Comparison of ENCODE assay signal across 10 cellular contexts in genomic region chr5:173742432-173742816, GRCh38.
DNase-seq lines count a peak whose midpoint lies in the region; ATAC-seq and TF ChIP-seq lines count a peak whose summit lies in the region.
"Had no signal": no experiment of that assay in that cellular context is flagged by ENCODE, and none has a peak within 500 bp of the region (broad histone marks: within the 10 kb centered on the region; RNA-seq: fewer than 3 reads in every experiment).

No MANE protein-coding gene starts in this region.

- no peak overlapping the region for H3K4me2 ChIP-seq in SK-N-SH

- no peaks in the 10 kb centered on the region for H3K79me2 ChIP-seq in SK-N-SH (ENCODE audit: insufficient read depth)

- TF ChIP-seq POLR2A in GM18505 (IDR thresholded peaks at IDR 0.05; ENCODE audit: borderline replicate concordance, extremely low read depth, insufficient read depth, insufficient read length), result no peak
- TF ChIP-seq POLR2A in gastroesophageal sphincter (IDR thresholded peaks at IDR 0.05), result no peak

- no peak overlapping the region for H3K27ac Mint-ChIP-seq in activated T-helper 17 cell treated with anti-CD3 and anti-CD28 coated beads, Interleukin-2, amount 50 U/mL, for 72 hours

- H3K9ac ChIP-seq in SK-N-SH, result no peak overlapping the region

- no peaks in the 10 kb centered on the region for H3F3A ChIP-seq in SK-N-SH (replicated peaks; ENCODE audit: insufficient read depth)

- TF ChIP-seq RAD21 in SK-N-SH (IDR thresholded peaks at IDR 0.05; ENCODE audit: low read length), result no peak

- H3K4me3 Mint-ChIP-seq in activated T-helper 17 cell treated with anti-CD3 and anti-CD28 coated beads, Interleukin-2, amount 50 U/mL, for 72 hours, result no peak overlapping the region

- no peaks in the 10 kb centered on the region for H4K20me1 ChIP-seq in SK-N-SH (ENCODE audit: insufficient read depth)

- H2AFZ ChIP-seq in SK-N-SH (ENCODE audit: low read depth), result no peak overlapping the region

- H3K27me3 Mint-ChIP-seq in activated T-helper 17 cell treated with anti-CD3 and anti-CD28 coated beads, Interleukin-2, amount 50 U/mL, for 72 hours, result peaks cover 3% of the 10 kb centered on the region

- H3K4me3 ChIP-seq in gastroesophageal sphincter (no peak overlapping the region), SK-N-SH (ENCODE audit: low read depth in 2 of 2, low read length in 1 of 2) (no peak overlapping the region)

- H3K9me3 ChIP-seq in gastroesophageal sphincter, result no peaks in the 10 kb centered on the region
- no peaks in the 10 kb centered on the region for H3K9me3 ChIP-seq in SK-N-SH

- H3K36me3 ChIP-seq in gastroesophageal sphincter (no peaks in the 10 kb centered on the region), SK-N-SH (replicated peaks in 1 of 2; ENCODE audit: control insufficient read depth in 1 of 2, insufficient read depth in 2 of 2, low read length in 1 of 2) (no peaks in the 10 kb centered on the region)

- POLR2A ChIA-PET in SK-N-SH (lab: Yijun Ruan, JAX), result no interaction called here

- H3K36me3 Mint-ChIP-seq in activated T-helper 17 cell treated with anti-CD3 and anti-CD28 coated beads, Interleukin-2, amount 50 U/mL, for 72 hours (ENCODE audit: low read depth), result no peaks in the 10 kb centered on the region

- peaks cover 13% of the 10 kb centered on the region for H3K27me3 ChIP-seq in gastroesophageal sphincter
- H3K27me3 ChIP-seq in SK-N-SH (ENCODE audit: insufficient read depth), result no peaks in the 10 kb centered on the region

- peak; percentile 58 for ATAC-seq in GM18505 (IDR thresholded peaks at IDR 0.05; ENCODE audit: unreplicated experiment)
- peak; percentile 66 for ATAC-seq in GM19452 (IDR thresholded peaks at IDR 0.05; ENCODE audit: unreplicated experiment)
- peak; percentile 81 for ATAC-seq in HG02981 (IDR thresholded peaks at IDR 0.05; ENCODE audit: unreplicated experiment)
- ATAC-seq in activated T-helper 17 cell treated with anti-CD3 and anti-CD28 coated beads, Interleukin-2, amount 50 U/mL, for 72 hours (replicated peaks), result peak; percentile 90
- ATAC-seq in gastroesophageal sphincter, result no peak

- H3K27ac ChIP-seq in gastroesophageal sphincter (no peak overlapping the region), SK-N-SH (ENCODE audit: low read depth in 2 of 2, low read length in 1 of 2) (no peak overlapping the region)

- TF ChIP-seq CTCF in gastroesophageal sphincter (IDR thresholded peaks at IDR 0.05), result no peak
- no peak for TF ChIP-seq CTCF in SK-N-SH (IDR thresholded peaks at IDR 0.05)

- H3K4me1 ChIP-seq in gastroesophageal sphincter, result no peaks in the 10 kb centered on the region
- peaks cover 0 to 13% of the 10 kb centered on the region in 2 experiments; a peak in 1 of 4 replicates for H3K4me1 ChIP-seq in SK-N-SH (ENCODE audit: control insufficient read depth in 1 of 2, insufficient read depth in 2 of 2, low read depth in 1 of 2, low read length in 1 of 2)

- H3K9me2 ChIP-seq in SK-N-SH, result no peaks in the 10 kb centered on the region

- TF ChIP-seq EP300 in gastroesophageal sphincter (IDR thresholded peaks at IDR 0.05) (no peak), SK-N-SH (IDR thresholded peaks at IDR 0.05; ENCODE audit: borderline replicate concordance in 1 of 2, low read depth in 1 of 2, low read length in 1 of 2) (no peak)

- 86 to 88% methylated on average over 3 of the region's 3 CpGs for WGBS in gastroesophageal sphincter (ENCODE audit: low coverage in 1 of 2), 2 donors
- WGBS in SK-N-SH (ENCODE audit: low lambda C conversion rate), result 76% methylated on average over 3 of the region's 3 CpGs

- CTCF ChIA-PET in SK-N-SH (lab: Yijun Ruan, JAX), result no interaction called here

- no peaks in the 10 kb centered on the region for H3K9me3 Mint-ChIP-seq in activated T-helper 17 cell treated with anti-CD3 and anti-CD28 coated beads, Interleukin-2, amount 50 U/mL, for 72 hours

- H3K4me1 Mint-ChIP-seq in activated T-helper 17 cell treated with anti-CD3 and anti-CD28 coated beads, Interleukin-2, amount 50 U/mL, for 72 hours, result no peaks in the 10 kb centered on the region

- no peak for DNase-seq in NCI-H2081 treated with DMSO at 0.1 percent for 48 hours (lab: John Stamatoyannopoulos, UW)
- DNase-seq in NCI-H1092 (lab: John Stamatoyannopoulos, UW), result no peak
- no peak for DNase-seq in SK-N-SH
- DNase-seq: activated naive CD4-positive, alpha-beta T cell; NCI-H226 had no signal

TF ChIP-seq in SK-N-SH, 30 proteins besides CTCF, POLR2A, EP300 and RAD21:
- no peak for TF ChIP-seq TEAD4 (IDR thresholded peaks at IDR 0.05; ENCODE audit: borderline replicate concordance, insufficient read depth)
- no peak for TF ChIP-seq YY1 (IDR thresholded peaks at IDR 0.05; ENCODE audit: low read depth)
- TF ChIP-seq FOXM1 (IDR thresholded peaks at IDR 0.05; ENCODE audit: low read depth), result no peak
